In the genomic region with DNA sequence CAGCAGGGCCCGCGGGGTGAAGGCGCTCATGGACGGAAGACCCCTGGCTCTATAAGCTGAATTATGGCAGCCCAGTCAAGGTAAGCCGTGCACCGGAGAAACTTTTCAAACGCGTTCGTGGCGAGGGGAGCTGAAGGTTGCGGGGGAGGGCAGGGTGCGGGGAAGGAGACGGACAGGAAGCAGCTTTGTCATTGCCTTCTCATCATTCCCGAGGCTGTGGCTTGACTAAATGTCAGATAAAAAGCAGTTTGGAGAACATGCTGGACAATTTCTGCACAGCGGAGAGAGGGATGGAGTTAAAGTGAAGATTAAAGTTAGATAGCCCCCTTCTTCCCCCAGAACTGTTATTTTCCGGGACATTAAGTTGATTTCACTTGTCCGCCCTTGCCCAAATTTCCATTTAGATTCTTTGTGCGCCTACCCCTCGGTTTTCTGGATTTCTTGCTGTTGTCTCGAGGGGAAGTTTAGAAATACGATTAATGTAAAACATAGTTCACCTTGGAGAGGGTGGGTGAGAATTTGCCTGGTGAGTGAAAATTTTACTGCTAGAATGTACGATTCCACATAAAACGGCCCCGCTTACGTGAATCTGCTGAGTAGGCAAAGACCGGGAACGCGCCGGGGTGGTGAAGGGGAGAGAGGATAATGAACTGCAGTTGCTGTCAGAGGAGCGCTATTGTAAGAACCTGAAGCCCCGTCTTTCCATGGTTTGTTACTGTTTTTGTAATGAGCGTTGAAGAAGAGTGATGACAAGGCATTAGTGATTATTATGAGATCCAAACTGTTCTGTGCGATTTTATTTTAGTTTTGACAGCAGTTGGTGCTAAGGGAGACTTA, we compare ENCODE assay signal across 8 cellular contexts.
A peak's percentile ranks its signal among the peaks of the same experiment; 100 is the strongest.
DNase-seq lines count a peak whose midpoint lies in the region; TF ChIP-seq lines count a peak whose summit lies in the region.

No MANE protein-coding gene starts in this region.

- H3K27ac ChIP-seq in epithelial cell of prostate (peak overlapping the region; percentile 91), muscle layer of colon (ENCODE audit: low read depth, low read length) (peak overlapping the region; percentile 97), stomach (peak overlapping the region; percentile 94 to 98 (median 96))

- H3K4me3 ChIP-seq in muscle layer of colon (ENCODE audit: low read depth in 1 of 2, low read length in 2 of 2), result peak overlapping the region; percentile 89 to 96
- H3K4me3 ChIP-seq in stomach, result peak overlapping the region; percentile 66 to 81 (median 80)

- no peak for TF ChIP-seq EP300 in stomach (IDR thresholded peaks at IDR 0.05)

- no peaks in the 10 kb centered on the region for H3K27me3 ChIP-seq in muscle layer of colon (ENCODE audit: control insufficient read depth in 1 of 2, insufficient read depth in 2 of 2, low read length in 2 of 2)
- H3K27me3 ChIP-seq in stomach, result no peaks in the 10 kb centered on the region

- WGBS in stomach, 5 donors, result 0 to 1% (median 0%) methylated on average over 33 of the region's 33 CpGs

- peaks cover 43% of the 10 kb centered on the region for H3K4me1 ChIP-seq in muscle layer of colon (ENCODE audit: insufficient read depth, low read length)
- H3K4me1 ChIP-seq in stomach, result peaks cover 10 to 64% (median 63%) of the 10 kb centered on the region in 4 donors

- H3K9ac ChIP-seq in muscle layer of colon (ENCODE audit: low read length), result peak overlapping the region; percentile 95

- TF ChIP-seq CTCF in stomach (IDR thresholded peaks at IDR 0.05), result no peak

- TF ChIP-seq POLR2A in stomach (IDR thresholded peaks at IDR 0.05), result no peak

- intact Hi-C loops in stomach (cut with DNase I; ENCODE audit: low total_unique reads), result no loop called here

- H3K9me3 ChIP-seq in muscle layer of colon (ENCODE audit: low read length), result no peaks in the 10 kb centered on the region
- H3K9me3 ChIP-seq in stomach, result no peaks in the 10 kb centered on the region

- DNase-seq in NCI-H2081 (lab: John Stamatoyannopoulos, UW) (peak; percentile 37 to 38), NCI-H2081 treated with DMSO at 0.1 percent for 48 hours (lab: John Stamatoyannopoulos, UW) (no peak), NCI-H510A treated with DMSO at 0.1 percent for 48 hours (lab: John Stamatoyannopoulos, UW) (peak; percentile 73), epithelial cell of prostate (ENCODE audit: low read depth, low spot score) (no peak), stomach (peak; percentile 59), middle frontal gyrus (ENCODE audit: extremely low spot score, low spot score) (no peak)
- peak; percentile 66 for DNase-seq in activated CD8-positive, alpha-beta memory T cell treated with anti-CD3 and anti-CD28 coated beads, Interleukin-2, amount 50 U/mL, for 48 hours

- H3K36me3 ChIP-seq in muscle layer of colon (ENCODE audit: insufficient read depth, low read length) (no peaks in the 10 kb centered on the region), stomach (no peaks in the 10 kb centered on the region)

Comparison
In these comparisons a context has a peak if more than half of its experiments do, and no peak if none do; other contexts are left out.
1. DNase-seq: peak in NCI-H2081 (2 of 2), NCI-H510A treated with DMSO at 0.1 percent for 48 hours (single experiment), activated CD8-positive, alpha-beta memory T cell treated with anti-CD3 and anti-CD28 coated beads, Interleukin-2, amount 50 U/mL, for 48 hours (single experiment) and stomach (single experiment); none in NCI-H2081 treated with DMSO at 0.1 percent for 48 hours (single experiment), epithelial cell of prostate (single experiment) and middle frontal gyrus (single experiment).
2. Peak in every context shown above with its lines, with median percentiles within 50 percentile points of each other: H3K27ac ChIP-seq.